In genomic region chr3:98360681-98361080, GRCh38 we compare ENCODE assay signal across 33 cellular contexts. TPM values are rescaled to one million over a fixed set of nuclear protein-coding genes. Genes with fewer than 3 reads are reported as not detected.
"Had no signal": no experiment of that assay in that cellular context is flagged by ENCODE, and none has a peak within 500 bp of the region (broad histone marks: within the 10 kb centered on the region; RNA-seq: fewer than 3 reads in every experiment).

No MANE protein-coding gene starts in this region.

- H3K27ac Mint-ChIP-seq: nephron progenitor cell; stimulated activated naive B cell treated with anti-CD40 and anti-IgM and Interleukin-4, amounts not matched to agents 10 μg/mL and 1 μg/mL and 100 μg/mL, for 72 hours; stimulated activated naive CD8-positive, alpha-beta T cell treated with anti-CD3 and anti-CD28 coated beads, Interleukin-15, Interleukin-2, amounts not matched to agents 100 ng/mL and 50 ng/mL, for 24 hours had no signal

- H3K4me1 ChIP-seq: esophagus muscularis mucosa, heart right ventricle, left lung, psoas muscle, sigmoid colon, tibial nerve, upper lobe of left lung had no signal

- H3K36me3 Mint-ChIP-seq: stimulated activated naive B cell treated with anti-CD40 and anti-IgM and Interleukin-4, amounts not matched to agents 10 μg/mL and 1 μg/mL and 100 μg/mL, for 72 hours had no signal

- DNase-seq: cortex of kidney; effector memory CD8-positive, alpha-beta T cell; glutamatergic neuron; heart right ventricle; hippocampal formation; left cardiac atrium; left lung; naive thymus-derived CD8-positive, alpha-beta T cell; nephron progenitor cell; nucleus accumbens; psoas muscle; sigmoid colon; stimulated activated CD4-positive, alpha-beta T cell treated with anti-CD3 and anti-CD28 coated beads, Interleukin-4, amount 100 ng/mL, for 4 hours; stimulated activated naive B cell treated with anti-CD40 and anti-IgM and Interleukin-4, amounts not matched to agents 10 μg/mL and 1 μg/mL and 100 μg/mL, for 72 hours; upper lobe of left lung had no signal

- H3K4me1 Mint-ChIP-seq: naive thymus-derived CD8-positive, alpha-beta T cell; nephron progenitor cell; stimulated activated naive B cell treated with anti-CD40 and anti-IgM and Interleukin-4, amounts not matched to agents 10 μg/mL and 1 μg/mL and 100 μg/mL, for 72 hours had no signal

- FAIRE-seq: endometrium, islet of Langerhans, urothelium cell line had no signal

- H3K4me3 Mint-ChIP-seq: effector memory CD8-positive, alpha-beta T cell; naive thymus-derived CD8-positive, alpha-beta T cell; nephron progenitor cell; stimulated activated naive B cell treated with anti-CD40 and anti-IgM and Interleukin-4, amounts not matched to agents 10 μg/mL and 1 μg/mL and 100 μg/mL, for 72 hours; stimulated activated naive CD8-positive, alpha-beta T cell treated with anti-CD3 and anti-CD28 coated beads, Interleukin-15, Interleukin-2, amounts not matched to agents 100 ng/mL and 50 ng/mL, for 24 hours had no signal

- H3K27me3 Mint-ChIP-seq: effector memory CD8-positive, alpha-beta T cell; stimulated activated naive B cell treated with anti-CD40 and anti-IgM and Interleukin-4, amounts not matched to agents 10 μg/mL and 1 μg/mL and 100 μg/mL, for 72 hours had no signal

- H3K27me3 ChIP-seq: esophagus muscularis mucosa, heart right ventricle, left lung, sigmoid colon, tibial nerve, upper lobe of left lung had no signal

- H3K27ac ChIP-seq: esophagus muscularis mucosa, heart right ventricle, left lung, psoas muscle, sigmoid colon, thoracic aorta, tibial nerve, upper lobe of left lung had no signal

- H3K36me3 ChIP-seq: esophagus muscularis mucosa, heart right ventricle, left lung, sigmoid colon, thoracic aorta, tibial nerve, upper lobe of left lung had no signal

- H3K4me3 ChIP-seq: esophagus muscularis mucosa, heart right ventricle, left lung, psoas muscle, sigmoid colon, thoracic aorta, tibial nerve, upper lobe of left lung had no signal

RNA-seq across cellular contexts. Expression of gene OR5K4, which starts 7.0 kb away (rescaled TPM):
- total RNA-seq: dermis microvascular lymphatic vessel endothelial cell; esophagus muscularis mucosa; fibroblast of lung; heart right ventricle; kidney epithelial cell; left cardiac atrium; left lung; lower leg skin; lung microvascular endothelial cell; mesenteric fat pad; myocyte; naive thymus-derived CD8-positive, alpha-beta T cell; osteocyte; psoas muscle; renal cortical epithelial cell; right cardiac atrium; sigmoid colon; skeletal muscle tissue; thoracic aorta; tibial nerve; upper lobe of left lung had no signal
- polyA plus RNA-seq: fibroblast of lung; heart right ventricle; naive thymus-derived CD8-positive, alpha-beta T cell; psoas muscle; right cardiac atrium; sigmoid colon had no signal

RNA-seq across cellular contexts. Expression of gene OR5K3, which starts 29.8 kb away (rescaled TPM):
- total RNA-seq: dermis microvascular lymphatic vessel endothelial cell; esophagus muscularis mucosa; fibroblast of lung; heart right ventricle; kidney epithelial cell; left cardiac atrium; left lung; lower leg skin; lung microvascular endothelial cell; mesenteric fat pad; myocyte; naive thymus-derived CD8-positive, alpha-beta T cell; osteocyte; psoas muscle; renal cortical epithelial cell; right cardiac atrium; sigmoid colon; skeletal muscle tissue; thoracic aorta; tibial nerve; upper lobe of left lung had no signal
- polyA plus RNA-seq: fibroblast of lung; heart right ventricle; naive thymus-derived CD8-positive, alpha-beta T cell; psoas muscle; right cardiac atrium; sigmoid colon had no signal
